In the genomic region with DNA sequence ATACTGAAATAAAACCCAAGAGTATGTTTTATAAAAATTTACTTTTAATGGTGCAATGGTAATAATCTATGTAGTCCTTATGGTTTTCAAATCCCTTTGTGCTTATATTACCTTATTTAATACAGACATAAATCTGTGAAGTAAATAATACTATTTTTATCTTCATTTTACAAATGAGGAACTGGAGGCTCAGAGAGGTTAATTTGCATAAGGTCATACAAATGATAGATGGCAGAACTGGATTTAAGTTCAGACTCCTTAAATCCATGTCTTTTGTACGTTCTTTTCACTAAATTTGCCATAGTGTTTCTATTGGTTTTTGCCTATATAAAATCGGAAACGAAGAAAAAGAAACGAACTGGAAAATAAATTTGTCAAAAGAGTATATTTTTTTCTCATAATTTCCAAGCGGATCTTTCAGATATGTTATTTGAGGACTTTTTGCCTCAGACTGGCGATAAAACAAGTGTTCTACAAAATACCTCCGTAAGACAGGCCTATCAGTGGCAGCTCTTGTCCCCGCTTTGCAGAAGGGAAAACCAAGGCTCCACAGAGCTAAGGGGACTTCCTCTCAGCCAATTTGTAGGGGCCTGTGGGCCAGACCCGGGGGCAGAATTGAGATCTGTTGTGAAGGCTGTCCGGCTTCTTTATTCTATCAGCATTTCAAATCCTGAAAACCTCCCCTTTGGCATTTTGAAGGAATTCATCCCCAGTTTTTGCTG, we compare ENCODE assay signal across 9 cellular contexts. TPM values are rescaled to one million over a fixed set of nuclear protein-coding genes. Genes with fewer than 3 reads are reported as not detected.
DNase-seq lines count a peak whose midpoint lies in the region; ATAC-seq, FAIRE-seq and TF ChIP-seq lines count a peak whose summit lies in the region.
"Had no signal": no experiment of that assay in that cellular context is flagged by ENCODE, and none has a peak within 500 bp of the region (broad histone marks: within the 10 kb centered on the region; RNA-seq: fewer than 3 reads in every experiment).

No MANE protein-coding gene starts in this region.

- intact Hi-C loops in Calu3 (cut with micrococcal nuclease; ENCODE audit: unreplicated experiment) = loop anchor here (2.0 kb wide), 2 partner anchors 58 to 86 kb away; no protein-coding TSS in a partner anchor
- intact Hi-C loops in ascending aorta (cut with DNase I) = loop anchor here (1.0 kb wide), 1 partner anchor 366 kb away; a partner anchor contains a TSS
- intact Hi-C loops in posterior vena cava (cut with DNase I) = loop anchor here in 1 of 2 donors (5.0 kb wide), 1 partner anchor 58 kb away; no protein-coding TSS in a partner anchor

- BruUV-seq in Calu3 (replicated peaks; lab: Mats Ljungman, UMichigan) = no TSS peak

- peaks cover 62% of the 10 kb centered on the region for H3K4me1 Mint-ChIP-seq in Calu3 (ENCODE audit: low read depth, unreplicated experiment)
- H3K4me1 Mint-ChIP-seq in naive thymus-derived CD8-positive, alpha-beta T cell = peaks cover 47 to 98% (median 90%) of the 10 kb centered on the region in 4 donors

- 78 to 96% (median 88%) methylated on average over 10 of the region's 10 CpGs for WGBS in small intestine, 3 donors

- CTCF ChIA-PET in Calu3 (lab: Charles Lee) = no interaction called here

- H3K4me3 ChIP-seq in ascending aorta (peak overlapping the region; percentile 74 to 87), small intestine (ENCODE audit: low read depth in 1 of 2, low read length in 2 of 2) (no peak overlapping the region)

- H3K9me3 Mint-ChIP-seq in Calu3 (ENCODE audit: low read depth, unreplicated experiment) = no peaks in the 10 kb centered on the region
- no peaks in the 10 kb centered on the region for H3K9me3 Mint-ChIP-seq in naive thymus-derived CD8-positive, alpha-beta T cell

- H3K36me3 ChIP-seq in ascending aorta (no peaks in the 10 kb centered on the region), small intestine (ENCODE audit: control insufficient read depth in 2 of 2, insufficient read depth in 2 of 2, low read length in 2 of 2) (no peaks in the 10 kb centered on the region)

- H3K27ac ChIP-seq in ascending aorta (peak overlapping the region; percentile 73), small intestine (ENCODE audit: low read depth in 1 of 2, low read length in 1 of 2) (peak overlapping the region in 1 of 2 donors; percentile 69)

- H3K4me3 Mint-ChIP-seq in Calu3 (ENCODE audit: low read depth, unreplicated experiment) = peak overlapping the region; percentile 96
- H3K4me3 Mint-ChIP-seq in naive thymus-derived CD8-positive, alpha-beta T cell = peak overlapping the region; percentile 78 to 92 (median 87)

- no peaks in the 10 kb centered on the region for H3K27me3 Mint-ChIP-seq in Calu3 (ENCODE audit: unreplicated experiment)
- H3K27me3 Mint-ChIP-seq in naive thymus-derived CD8-positive, alpha-beta T cell = no peaks in the 10 kb centered on the region

- H3K27me3 ChIP-seq in ascending aorta (no peaks in the 10 kb centered on the region), small intestine (ENCODE audit: control insufficient read depth in 2 of 2, insufficient read depth in 2 of 2, low read length in 2 of 2) (no peaks in the 10 kb centered on the region)

- POLR2A ChIA-PET in naive thymus-derived CD8-positive, alpha-beta T cell (lab: Charles Lee) = interaction anchor here (0.6 kb wide), 1 partner anchor 14 kb away, joined by 3 read pairs; no protein-coding TSS in a partner anchor

- no peak overlapping the region for H3K27ac Mint-ChIP-seq in Calu3 (ENCODE audit: unreplicated experiment)
- H3K27ac Mint-ChIP-seq in naive thymus-derived CD8-positive, alpha-beta T cell = peak overlapping the region in 9 of 10 donors; percentile 53 to 91 (median 87)

- no peak for TF ChIP-seq POLR2A in GM12892 (IDR thresholded peaks at IDR 0.05; ENCODE audit: low read depth, low read length)

- ATAC-seq in HG03354 (IDR thresholded peaks at IDR 0.05; ENCODE audit: poor library complexity, severe bottlenecking, unreplicated experiment) (peak; percentile 22), GM18520 (IDR thresholded peaks at IDR 0.05; ENCODE audit: unreplicated experiment) (no peak)
- ATAC-seq in naive thymus-derived CD8-positive, alpha-beta T cell = no peak

- H3K4me1 ChIP-seq in ascending aorta (peaks cover 4 to 15% of the 10 kb centered on the region in 2 donors), small intestine (ENCODE audit: control insufficient read depth in 2 of 2, insufficient read depth in 1 of 2, low read depth in 1 of 2, low read length in 1 of 2) (peaks cover 0 to 11% of the 10 kb centered on the region in 2 donors)

- FAIRE-seq in GM12892 (lab: Jason Lieb, UNC) = no peak
- no peak for FAIRE-seq in small intestine (lab: Jason Lieb, UNC)

- DNase-seq in Calu3 (no peak), ascending aorta (ENCODE audit: low spot score in 2 of 2) (no peak), posterior vena cava (ENCODE audit: low spot score) (no peak), GM12892 (ENCODE audit: insufficient read length) (no peak), small intestine (no peak)
- no peak for DNase-seq in naive thymus-derived CD8-positive, alpha-beta T cell
- DNase-seq: GDM1 had no signal

- TF ChIP-seq CTCF in Calu3 (IDR thresholded peaks at IDR 0.05; ENCODE audit: unreplicated experiment) (no peak), ascending aorta (IDR thresholded peaks at IDR 0.05) (no peak)

- H3K36me3 Mint-ChIP-seq in Calu3 (ENCODE audit: insufficient read depth, unreplicated experiment) = peaks cover 11% of the 10 kb centered on the region
- peaks cover 0 to 24% (median 6%) of the 10 kb centered on the region in 3 donors for H3K36me3 Mint-ChIP-seq in naive thymus-derived CD8-positive, alpha-beta T cell

- no peaks in the 10 kb centered on the region for H3K9me3 ChIP-seq in ascending aorta
- H3K9me3 ChIP-seq in small intestine (ENCODE audit: control insufficient read depth, low read depth) = no peaks in the 10 kb centered on the region

RNA-seq across cellular contexts. Expression of a gene that starts 1.1 kb away (rescaled TPM):
- total RNA-seq in Calu3 (2022) (24.2 and 30.6 TPM in 2 replicates), ascending aorta (3.5 TPM), posterior vena cava (10 to 100 TPM; 10.8 to 12.4 TPM)
- total RNA-seq in naive thymus-derived CD8-positive, alpha-beta T cell = 100 to 1,000 TPM; 176 to 177 TPM
- 100 to 1,000 TPM; 175 to 220 (median 188) TPM for polyA plus RNA-seq in naive thymus-derived CD8-positive, alpha-beta T cell
- 104 TPM for polyA plus RNA-seq in GM12892 (2012; ENCODE audit: missing spikeins)
- 10 to 100 TPM in 2 of 3 donors, 1 to 10 TPM in 1; 8.5 to 11.6 (median 10.3) TPM for polyA plus RNA-seq in small intestine

Comparison
In these comparisons a context has a peak if more than half of its experiments do, and no peak if none do; other contexts are left out.
1. H3K4me3 ChIP-seq: peak in ascending aorta (2 of 2); none in small intestine (0 of 2).